18 cellular contexts compared by ENCODE assay signal in the genomic region with DNA sequence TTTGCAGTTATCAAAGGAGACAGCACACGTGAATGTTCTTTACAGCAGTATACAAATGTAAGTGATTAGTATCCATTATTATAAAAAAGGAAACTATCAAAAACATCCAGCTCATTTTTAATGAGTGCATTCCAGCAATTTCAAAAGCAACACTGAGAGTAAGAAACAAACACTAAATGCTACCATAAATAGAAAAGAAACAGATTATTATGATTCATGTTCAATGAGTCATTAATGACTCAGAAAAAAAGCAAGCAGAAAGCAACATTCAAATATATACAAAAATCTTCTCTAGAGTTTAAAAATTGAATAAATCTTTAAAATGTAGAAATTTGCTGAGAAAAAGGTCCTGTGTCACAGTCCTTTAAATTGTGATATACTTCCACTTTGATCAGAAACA.
"Had no signal": no experiment of that assay in that cellular context is flagged by ENCODE, and none has a peak within 500 bp of the region (broad histone marks: within the 10 kb centered on the region; RNA-seq: fewer than 3 reads in every experiment).

No MANE protein-coding gene starts in this region.

- H3K27me3 ChIP-seq: cardiac muscle cell, right lobe of liver, upper lobe of left lung had no signal

- H3K4me3 ChIP-seq: cardiac muscle cell, left ventricle myocardium inferior, prostate gland, right lobe of liver, upper lobe of left lung had no signal

- H3K36me3 Mint-ChIP-seq: activated naive CD8-positive, alpha-beta T cell; immature natural killer cell; memory B cell had no signal

- H3K36me3 ChIP-seq: cardiac muscle cell, left ventricle myocardium inferior, prostate gland, right lobe of liver, upper lobe of left lung had no signal

- H3K4me3 Mint-ChIP-seq: activated naive CD8-positive, alpha-beta T cell; activated T-cell treated with anti-CD3 and anti-CD28 coated beads, Interleukin-2, amount 50 U/mL, for 4 hours; immature natural killer cell; memory B cell; nephron had no signal

- H3K27me3 Mint-ChIP-seq: activated naive CD8-positive, alpha-beta T cell; memory B cell had no signal

- H3K27ac Mint-ChIP-seq: activated naive CD8-positive, alpha-beta T cell; immature natural killer cell; memory B cell; nephron had no signal

- H3K27ac ChIP-seq: cardiac muscle cell, left ventricle myocardium inferior, prostate gland, right lobe of liver, upper lobe of left lung had no signal

- H3K4me1 ChIP-seq: left ventricle myocardium inferior, prostate gland, right lobe of liver, upper lobe of left lung had no signal

- H3K9me3 ChIP-seq: left ventricle myocardium inferior, prostate gland, right lobe of liver, upper lobe of left lung had no signal

- DNase-seq: activated CD4-positive, alpha-beta T cell treated with anti-CD3 and anti-CD28 coated beads for 1 hour; activated CD4-positive, alpha-beta T cell treated with anti-CD3 and anti-CD28 coated beads, Interleukin-2, amount 50 U/mL, for 48 hours; activated gamma-delta T cell; activated T-cell treated with anti-CD3 and anti-CD28 coated beads, Interleukin-2, amount 50 U/mL, for 4 hours; anterior cingulate cortex; immature natural killer cell; left ventricle myocardium inferior; occipital lobe; right lobe of liver; stimulated activated CD4-positive, alpha-beta T cell treated with anti-CD3 and anti-CD28 coated beads, Interleukin-12 subunit alpha, Interleukin-12 subunit beta, amount 100 ng/mL, for 4 hours; stimulated activated naive CD4-positive, alpha-beta T cell treated with Interleukin-2 at 50 U/mL for 16 hours; T1000; upper lobe of left lung had no signal

- H3K9me3 Mint-ChIP-seq: activated T-cell treated with anti-CD3 and anti-CD28 coated beads, Interleukin-2, amount 50 U/mL, for 4 hours; memory B cell; nephron had no signal

- ATAC-seq: activated T-cell treated with anti-CD3 and anti-CD28 coated beads, Interleukin-2, amount 50 U/mL, for 4 hours; right lobe of liver had no signal

- H3K4me1 Mint-ChIP-seq: immature natural killer cell, memory B cell, nephron had no signal
